In the genomic region with DNA sequence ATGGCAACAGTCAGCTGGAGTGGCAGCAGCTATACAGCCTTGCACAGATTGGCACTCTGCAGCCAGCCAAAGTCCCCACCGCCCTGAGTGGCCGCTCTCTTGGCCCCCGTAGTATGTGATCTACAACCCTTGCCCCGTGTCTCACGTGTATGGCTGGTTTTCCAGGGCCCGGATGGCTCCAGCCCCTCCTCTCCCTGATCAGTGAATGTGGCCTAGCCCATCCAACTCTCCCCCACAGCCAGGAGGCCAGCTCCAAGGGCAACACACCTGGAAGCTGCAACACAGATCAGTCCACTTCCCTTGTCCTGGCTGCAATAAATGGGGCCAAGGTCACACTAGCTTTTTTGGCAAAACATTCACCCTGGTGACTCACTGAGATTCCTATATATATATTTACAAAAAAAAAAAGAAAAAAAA, we compare ENCODE assay signal across 7 cellular contexts.
DNase-seq lines count a peak whose midpoint lies in the region; ATAC-seq and TF ChIP-seq lines count a peak whose summit lies in the region.
"Not testable (repeated sequence)": the region's sequence is repeated elsewhere in the genome, so short reads cannot be mapped to it uniquely, and the experiment has no call there.

No MANE protein-coding gene starts in this region.

- not testable (repeated sequence) for TF ChIP-seq POLR2A in body of pancreas (IDR thresholded peaks at IDR 0.05)

- not testable (repeated sequence) for H3K9me3 ChIP-seq in body of pancreas; heart right ventricle; mesenchymal stem cell (ENCODE audit: control insufficient read depth, low read length)

- intact Hi-C loops in body of pancreas (cut with DNase I); heart right ventricle (cut with DNase I): not testable (repeated sequence)

- not testable (repeated sequence) for H3K27me3 ChIP-seq in body of pancreas; heart right ventricle; mesenchymal stem cell (ENCODE audit: control insufficient read depth in 1 of 2, insufficient read depth in 1 of 2, low read length in 2 of 2)

- not testable (repeated sequence) for H3K14ac ChIP-seq in mesenchymal stem cell (ENCODE audit: low read length in 2 of 2)

- H3K27ac ChIP-seq in body of pancreas = peak overlapping the region in 3 of 4 donors; percentile 8 to 24 (median 24)
- peak overlapping the region in 7 of 10 donors; percentile 25 to 60 (median 44) for H3K27ac ChIP-seq in heart right ventricle
- H3K27ac ChIP-seq in mesenchymal stem cell (ENCODE audit: low read length, poor library complexity, severe bottlenecking) = not testable (repeated sequence)

- not testable (repeated sequence) for ATAC-seq in body of pancreas, heart right ventricle

- H2BK120ac ChIP-seq in mesenchymal stem cell (ENCODE audit: low read depth, low read length) = not testable (repeated sequence)

- not testable (repeated sequence) for H3K27me3 Mint-ChIP-seq in HFFc6 (ENCODE audit: insufficient read depth)

- H3K27ac Mint-ChIP-seq in HFFc6 = not testable (repeated sequence)

- not testable (repeated sequence) for H3K4me2 ChIP-seq in mesenchymal stem cell (ENCODE audit: low read length, poor library complexity, severe bottlenecking)

- not testable (repeated sequence) for H2BK5ac ChIP-seq in mesenchymal stem cell (ENCODE audit: low read depth, low read length, poor library complexity, severe bottlenecking)

- not testable (repeated sequence) for H3K36me3 Mint-ChIP-seq in HFFc6 (ENCODE audit: low read depth)

- H2BK12ac ChIP-seq in mesenchymal stem cell (ENCODE audit: low read length in 2 of 2) = not testable (repeated sequence)

- not testable (repeated sequence) for H2AFZ ChIP-seq in mesenchymal stem cell (ENCODE audit: low read depth, low read length)

- H3K9me3 Mint-ChIP-seq in HFFc6 = not testable (repeated sequence)

- H4K91ac ChIP-seq in mesenchymal stem cell (ENCODE audit: low read length) = not testable (repeated sequence)

- H3K9ac ChIP-seq in mesenchymal stem cell (ENCODE audit: low read length) = not testable (repeated sequence)

- not testable (repeated sequence) for H3K36me3 ChIP-seq in body of pancreas (replicated peaks in 1 of 2; ENCODE audit: insufficient read depth in 1 of 2, low read depth in 2 of 2); heart right ventricle; mesenchymal stem cell (ENCODE audit: control insufficient read depth in 1 of 2, insufficient read depth in 2 of 2, low read depth in 1 of 2, low read length in 2 of 2)

- not testable (repeated sequence) for H3K23ac ChIP-seq in mesenchymal stem cell (ENCODE audit: low read length in 2 of 2)

- not testable (repeated sequence) for H3K4ac ChIP-seq in mesenchymal stem cell (ENCODE audit: low read depth in 1 of 2, low read length in 2 of 2)

- not testable (repeated sequence) for H2AK5ac ChIP-seq in mesenchymal stem cell (ENCODE audit: low read length, severe bottlenecking)

- not testable (repeated sequence) for H3K79me1 ChIP-seq in mesenchymal stem cell (replicated peaks; ENCODE audit: low read length, poor library complexity, severe bottlenecking)

- H3K4me1 Mint-ChIP-seq in HFFc6 (ENCODE audit: low read depth) = not testable (repeated sequence)

- not testable (repeated sequence) for H3K4me3 Mint-ChIP-seq in HFFc6

- H3K4me1 ChIP-seq in body of pancreas; heart right ventricle; mesenchymal stem cell (ENCODE audit: control insufficient read depth, insufficient read depth, low read depth, low read length): not testable (repeated sequence)

- WGBS in body of pancreas, 2 donors = 29 to 31% methylated on average over 3 to 5 of the region's 6 CpGs
- 44 to 83% methylated on average over 6 of the region's 6 CpGs for WGBS in heart right ventricle, 2 donors
- WGBS in mesenchymal stem cell = 68% methylated on average over 6 of the region's 6 CpGs

- TF ChIP-seq CTCF in HFFc6 (IDR thresholded peaks at IDR 0.05); body of pancreas (IDR thresholded peaks at IDR 0.05); fibroblast of mammary gland (conservative IDR thresholded peaks at IDR 0.05; ENCODE audit: control insufficient read depth, insufficient read depth, low read depth, low read length); heart right ventricle (IDR thresholded peaks at IDR 0.05): not testable (repeated sequence)

- H4K8ac ChIP-seq in mesenchymal stem cell (ENCODE audit: low read length) = not testable (repeated sequence)

- peak overlapping the region in 1 of 2 experiments; percentile 26 for H3K18ac ChIP-seq in mesenchymal stem cell (ENCODE audit: low read depth in 1 of 2, low read length in 2 of 2)

- H2BK15ac ChIP-seq in mesenchymal stem cell (ENCODE audit: low read depth, poor library complexity, severe bottlenecking) = not testable (repeated sequence)

- H3K4me3 ChIP-seq in body of pancreas; fibroblast of mammary gland (ENCODE audit: control insufficient read depth, low read depth, low read length); heart right ventricle; mesenchymal stem cell (ENCODE audit: insufficient read depth in 1 of 2, low read depth in 1 of 2, low read length in 2 of 2): not testable (repeated sequence)

- DNase-seq in AG20443 (ENCODE audit: low spot score) (peak; percentile 0), HFFc6 (peak; percentile 9), MV-4-11 (lab: John Stamatoyannopoulos, UW) (peak; percentile 44), body of pancreas (peak; percentile 53 to 82 (median 68)), fibroblast of mammary gland (ENCODE audit: low read depth) (peak; percentile 60), heart right ventricle (peak; percentile 29 to 41), mesenchymal stem cell (peak; percentile 0)

Comparison
In these comparisons a context has a peak if more than half of its experiments do, and no peak if none do; other contexts are left out.
1. DNase-seq: peak in every context shown above with its lines; median percentile 68 in body of pancreas; 60 in fibroblast of mammary gland; 44 in MV-4-11; 35 in heart right ventricle; 9 in HFFc6; 0 in AG20443; 0 in mesenchymal stem cell.